Comparison of ENCODE assay signal across 8 cellular contexts in genomic region chr1:223845810-223846667, GRCh38. TPM values are rescaled to one million over a fixed set of nuclear protein-coding genes. Genes with fewer than 3 reads are reported as not detected.
DNase-seq lines count a peak whose midpoint lies in the region; ATAC-seq and TF ChIP-seq lines count a peak whose summit lies in the region.

TSS of gene TP53BP2 (minus strand) at chr1:223845947. CDS start at chr1:223845680, 267 bp downstream.

- peak; percentile 27 to 97 (median 85) for DNase-seq in C1 segment of cervical spinal cord (lab: John Stamatoyannopoulos, UW)
- peak; percentile 66 for DNase-seq in GM19238 (ENCODE audit: insufficient read length, low spot score)
- peak; percentile 90 for DNase-seq in NCI-H510A treated with DMSO at 0.1 percent for 48 hours (lab: John Stamatoyannopoulos, UW)
- DNase-seq in activated CD4-positive, alpha-beta T cell treated with anti-CD3 and anti-CD28 coated beads, Interleukin-2, amount 10 ng/mL, durations not matched to agents 24 days and 14 days: peak; percentile 96
- DNase-seq in coronary artery (ENCODE audit: low spot score): peak; percentile 90
- DNase-seq in left kidney (ENCODE audit: low read depth, low spot score): peak; percentile 96
- DNase-seq in stimulated activated CD4-positive, alpha-beta T cell treated with anti-CD3 and anti-CD28 coated beads, Interleukin-2, amount 100 ng/mL, for 4 hours (ENCODE audit: low read depth): peak; percentile 80

- peaks cover 3% of the 10 kb centered on the region for H3K36me3 Mint-ChIP-seq in activated CD4-positive, alpha-beta T cell treated with anti-CD3 and anti-CD28 coated beads, Interleukin-2, amount 10 ng/mL, durations not matched to agents 24 days and 14 days (ENCODE audit: low read depth)

- H3K4me3 Mint-ChIP-seq in activated CD4-positive, alpha-beta T cell treated with anti-CD3 and anti-CD28 coated beads, Interleukin-2, amount 10 ng/mL, durations not matched to agents 24 days and 14 days: peak within 1 kb of the TSS; percentile 91

- peaks cover 9% of the 10 kb centered on the region for H3K9me3 Mint-ChIP-seq in activated CD4-positive, alpha-beta T cell treated with anti-CD3 and anti-CD28 coated beads, Interleukin-2, amount 10 ng/mL, durations not matched to agents 24 days and 14 days

- peak within 1 kb of the TSS; percentile 97 for H3K27ac Mint-ChIP-seq in activated CD4-positive, alpha-beta T cell treated with anti-CD3 and anti-CD28 coated beads, Interleukin-2, amount 10 ng/mL, durations not matched to agents 24 days and 14 days

- ATAC-seq in HG03439 (IDR thresholded peaks at IDR 0.05; ENCODE audit: unreplicated experiment): peak; percentile 76

- intact Hi-C loops in activated CD4-positive, alpha-beta T cell treated with anti-CD3 and anti-CD28 coated beads, Interleukin-2, amount 10 ng/mL, durations not matched to agents 24 days and 14 days (cut with micrococcal nuclease): loop anchor here (1.0 to 5.0 kb wide), 6 partner anchors 35 to 1134 kb away; partner anchors contain the start of genes AIDA, BROX, FBXO28 and WDR26

- H3K27ac ChIP-seq in coronary artery: peak within 1 kb of the TSS; percentile 90 to 99

- H3K4me3 ChIP-seq in coronary artery: peak within 1 kb of the TSS; percentile 96

- H3K27me3 Mint-ChIP-seq in activated CD4-positive, alpha-beta T cell treated with anti-CD3 and anti-CD28 coated beads, Interleukin-2, amount 10 ng/mL, durations not matched to agents 24 days and 14 days: peaks cover 5% of the 10 kb centered on the region

- peaks cover 31% of the 10 kb centered on the region for H3K4me1 Mint-ChIP-seq in activated CD4-positive, alpha-beta T cell treated with anti-CD3 and anti-CD28 coated beads, Interleukin-2, amount 10 ng/mL, durations not matched to agents 24 days and 14 days

- peak; percentile 31 for TF ChIP-seq CTCF in coronary artery (IDR thresholded peaks at IDR 0.05)

RNA-seq across cellular contexts. Expression of gene TP53BP2, which starts in this region (rescaled TPM):
- 37.1 and 47.7 TPM in 2 replicates for total RNA-seq in activated CD4-positive, alpha-beta T cell treated with anti-CD3 and anti-CD28 coated beads, Interleukin-2, amount 10 ng/mL, durations not matched to agents 24 days and 14 days

Comparison
In these comparisons a context has a peak if more than half of its experiments do, and no peak if none do; other contexts are left out.
1. Peak in every context shown above with its lines: DNase-seq, ATAC-seq, H3K4me3 ChIP-seq and H3K27ac ChIP-seq.